Comparison of ENCODE assay signal across 14 cellular contexts in the genomic region with DNA sequence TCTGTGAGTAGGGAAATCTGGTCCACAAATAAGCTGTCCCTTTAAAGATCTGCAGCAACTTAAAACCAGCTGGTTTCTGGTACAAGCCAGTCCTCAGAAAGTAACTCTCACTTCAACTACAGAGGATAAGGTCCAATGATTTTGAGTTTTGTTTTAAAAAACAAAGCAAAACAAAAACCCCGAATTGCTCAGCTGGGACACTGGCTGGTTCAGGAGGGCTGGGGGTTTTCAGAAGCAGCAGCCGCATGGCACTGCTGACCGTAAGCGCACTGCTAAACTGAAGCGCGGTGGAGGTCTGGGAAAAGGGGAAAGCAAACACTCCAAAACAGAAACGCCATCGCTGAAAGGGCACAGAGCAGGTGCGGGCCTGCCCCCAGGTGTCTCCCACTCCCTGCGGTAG. TPM values are rescaled to one million over a fixed set of nuclear protein-coding genes. Genes with fewer than 3 reads are reported as not detected.
DNase-seq lines count a peak whose midpoint lies in the region; ATAC-seq and TF ChIP-seq lines count a peak whose summit lies in the region.
"Had no signal": no experiment of that assay in that cellular context is flagged by ENCODE, and none has a peak within 500 bp of the region (broad histone marks: within the 10 kb centered on the region; RNA-seq: fewer than 3 reads in every experiment).

No MANE protein-coding gene starts in this region.

- TF ChIP-seq POLR2A in erythroblast (IDR thresholded peaks at IDR 0.05; ENCODE audit: low read length): no peak
- TF ChIP-seq POLR2A in tibial nerve (IDR thresholded peaks at IDR 0.05): no peak

- H3K9me2 ChIP-seq in OCI-LY1 (ENCODE audit: low read depth, low read length): no peaks in the 10 kb centered on the region

- intact Hi-C loops in left cardiac atrium (cut with DNase I): no loop called here

- no peaks in the 10 kb centered on the region for H4K20me1 ChIP-seq in OCI-LY1 (ENCODE audit: insufficient read depth, low read length)

- peaks cover 82% of the 10 kb centered on the region for H3K4me1 Mint-ChIP-seq in stimulated activated memory B cell treated with anti-CD40 and anti-IgM and Interleukin-4, amounts not matched to agents 10 μg/mL and 1 μg/mL and 100 μg/mL, for 72 hours

- DNase-seq in cardiac muscle cell (ENCODE audit: low read depth in 1 of 2, low spot score in 1 of 2): no peak
- DNase-seq in left cardiac atrium: no peak
- no peak for DNase-seq in stimulated activated CD4-positive, alpha-beta T cell treated with anti-CD3 and anti-CD28 coated beads, Interleukin-15, amount 100 ng/mL, for 24 hours
- no peak for DNase-seq in erythroblast (lab: John Stamatoyannopoulos, UW)
- DNase-seq in tibial nerve (ENCODE audit: low spot score in 2 of 2): no peak
- DNase-seq: activated effector memory CD4-positive, alpha-beta T cell treated with anti-CD3 and anti-CD28 coated beads, Interleukin-2, amount 50 U/mL, for 16 hours; effector CD4-positive, alpha-beta T cell; left ventricle myocardium superior; NCI-H1092; SW 1271 had no signal

- peaks cover 40% of the 10 kb centered on the region for H3K36me3 Mint-ChIP-seq in stimulated activated memory B cell treated with anti-CD40 and anti-IgM and Interleukin-4, amounts not matched to agents 10 μg/mL and 1 μg/mL and 100 μg/mL, for 72 hours

- ATAC-seq in left cardiac atrium (no peak), HG02840 (IDR thresholded peaks at IDR 0.05; ENCODE audit: low FRiP score, unreplicated experiment) (peak; percentile 50)
- peak; percentile 97 for ATAC-seq in stimulated activated memory B cell treated with anti-CD40 and anti-IgM and Interleukin-4, amounts not matched to agents 10 μg/mL and 1 μg/mL and 100 μg/mL, for 72 hours

- 64 to 66% methylated on average over 10 of the region's 10 CpGs for WGBS in tibial nerve, 2 donors

- no peak for TF ChIP-seq EP300 in tibial nerve (IDR thresholded peaks at IDR 0.05)

- H3K27me3 ChIP-seq in cardiac muscle cell: no peaks in the 10 kb centered on the region
- H3K27me3 ChIP-seq in OCI-LY1 (ENCODE audit: insufficient read depth, low read length): no peaks in the 10 kb centered on the region
- H3K27me3 ChIP-seq in tibial nerve: no peaks in the 10 kb centered on the region
- H3K27me3 ChIP-seq: vagina had no signal

- H3K27ac Mint-ChIP-seq in stimulated activated memory B cell treated with anti-CD40 and anti-IgM and Interleukin-4, amounts not matched to agents 10 μg/mL and 1 μg/mL and 100 μg/mL, for 72 hours: peak overlapping the region; percentile 81

- H3K4me2 ChIP-seq in OCI-LY1 (ENCODE audit: low read length): peak overlapping the region; percentile 4; the same call in 1 of the 2 replicates

- no peaks in the 10 kb centered on the region for H3F3A ChIP-seq in OCI-LY1 (ENCODE audit: insufficient read depth, low read length)

- H3K4me3 ChIP-seq in cardiac muscle cell (no peak overlapping the region), OCI-LY1 (ENCODE audit: low read depth, low read length, poor library complexity, severe bottlenecking) (no peak overlapping the region), tibial nerve (no peak overlapping the region)
- H3K4me3 ChIP-seq: vagina had no signal

- H3K9me3 ChIP-seq in cardiac muscle cell (ENCODE audit: low read depth): no peaks in the 10 kb centered on the region
- H3K9me3 ChIP-seq in OCI-LY1 (ENCODE audit: low read length): no peaks in the 10 kb centered on the region
- H3K9me3 ChIP-seq in tibial nerve: no peaks in the 10 kb centered on the region
- H3K9me3 ChIP-seq: vagina had no signal

- H3K27ac ChIP-seq in cardiac muscle cell (peak overlapping the region; percentile 82), OCI-LY1 (ENCODE audit: low read depth, low read length, poor library complexity, severe bottlenecking) (peak overlapping the region; percentile 37), tibial nerve (peak overlapping the region in 1 of 4 donors; percentile 32)
- H3K27ac ChIP-seq: vagina had no signal

- H3K4me3 Mint-ChIP-seq in stimulated activated memory B cell treated with anti-CD40 and anti-IgM and Interleukin-4, amounts not matched to agents 10 μg/mL and 1 μg/mL and 100 μg/mL, for 72 hours: peak overlapping the region; percentile 65

- no peaks in the 10 kb centered on the region for H3K9me3 Mint-ChIP-seq in stimulated activated memory B cell treated with anti-CD40 and anti-IgM and Interleukin-4, amounts not matched to agents 10 μg/mL and 1 μg/mL and 100 μg/mL, for 72 hours

- H3K9ac ChIP-seq in OCI-LY1 (ENCODE audit: low read length): no peak overlapping the region; the same call in 1 of the 2 replicates

- TF ChIP-seq CTCF in cardiac muscle cell (IDR thresholded peaks at IDR 0.05; ENCODE audit: low read depth, low read length) (no peak), OCI-LY1 (IDR thresholded peaks at IDR 0.05; ENCODE audit: low read length) (no peak), tibial nerve (IDR thresholded peaks at IDR 0.05) (no peak)

- H3K27me3 Mint-ChIP-seq in stimulated activated memory B cell treated with anti-CD40 and anti-IgM and Interleukin-4, amounts not matched to agents 10 μg/mL and 1 μg/mL and 100 μg/mL, for 72 hours: no peaks in the 10 kb centered on the region

- H3K36me3 ChIP-seq in cardiac muscle cell (no peaks in the 10 kb centered on the region), OCI-LY1 (ENCODE audit: insufficient read depth, low read length) (peaks cover 5% of the 10 kb centered on the region; the same call in 1 of the 2 replicates), tibial nerve (no peaks in the 10 kb centered on the region)
- H3K36me3 ChIP-seq: vagina had no signal

- H3K79me2 ChIP-seq in OCI-LY1 (ENCODE audit: insufficient read depth, low read length): peaks cover 5% of the 10 kb centered on the region; the same call in 1 of the 2 replicates

- H2AFZ ChIP-seq in OCI-LY1 (ENCODE audit: low read length): no peak overlapping the region

- H3K4me1 ChIP-seq in cardiac muscle cell (ENCODE audit: low read depth): peaks cover 27% of the 10 kb centered on the region
- peaks cover 33% of the 10 kb centered on the region for H3K4me1 ChIP-seq in OCI-LY1 (ENCODE audit: insufficient read depth, low read length, severe bottlenecking)
- peaks cover 0 to 52% (median 9%) of the 10 kb centered on the region in 4 donors for H3K4me1 ChIP-seq in tibial nerve

RNA-seq across cellular contexts. Expression of gene MICAL3, which starts 59.7 kb away (rescaled TPM):
- total RNA-seq in cardiac muscle cell (48.7 and 76.9 TPM in 2 replicates), left cardiac atrium (10 to 100 TPM; 54.7 to 80.1 TPM), tibial nerve (10 to 100 TPM; 45.2 to 56.3 (median 46.3) TPM)
- 26.6 and 27.3 TPM in 2 replicates for polyA plus RNA-seq in cardiac muscle cell

Comparison
In these comparisons a context has a peak if more than half of its experiments do, and no peak if none do; other contexts are left out.
1. ATAC-seq: peak in HG02840 (single experiment) and stimulated activated memory B cell treated with anti-CD40 and anti-IgM and Interleukin-4, amounts not matched to agents 10 μg/mL and 1 μg/mL and 100 μg/mL, for 72 hours (single experiment); none in left cardiac atrium (0 of 2).